Comparison of ENCODE assay signal across 9 cellular contexts in genomic region chr17:81018044-81018802, GRCh38. TPM values are rescaled to one million over a fixed set of nuclear protein-coding genes. Genes with fewer than 3 reads are reported as not detected.
DNase-seq lines count a peak whose midpoint lies in the region; ATAC-seq, FAIRE-seq and TF ChIP-seq lines count a peak whose summit lies in the region.
"Had no signal": no experiment of that assay in that cellular context is flagged by ENCODE, and none has a peak within 500 bp of the region (broad histone marks: within the 10 kb centered on the region; RNA-seq: fewer than 3 reads in every experiment).

No MANE protein-coding gene starts in this region.

- no peak for FAIRE-seq in kidney (lab: Jason Lieb, UNC)
- FAIRE-seq: A549 had no signal

- peak overlapping the region; percentile 71 to 88 for H3K27ac ChIP-seq in kidney (ENCODE audit: low read depth in 2 of 2, low read length in 2 of 2)
- H3K27ac ChIP-seq: A549 had no signal

- peak overlapping the region; percentile 54 to 65 for H3K9ac ChIP-seq in kidney (ENCODE audit: low read length in 2 of 2)

- intact Hi-C loops in kidney (cut with DNase I): no loop called here

- no peaks in the 10 kb centered on the region for H3K27me3 Mint-ChIP-seq in stimulated activated memory B cell treated with anti-CD40 and anti-IgM and Interleukin-4, amounts not matched to agents 10 μg/mL and 1 μg/mL and 100 μg/mL, for 72 hours

- peak overlapping the region; percentile 54 to 66 for H3K4me3 ChIP-seq in kidney (ENCODE audit: low read length in 2 of 2)
- H3K4me3 ChIP-seq: A549 had no signal

- H3K4me1 Mint-ChIP-seq in stimulated activated memory B cell treated with anti-CD40 and anti-IgM and Interleukin-4, amounts not matched to agents 10 μg/mL and 1 μg/mL and 100 μg/mL, for 72 hours: peaks cover 20% of the 10 kb centered on the region

- DNase-seq in DMS79 treated with DMSO at 0.1 percent for 48 hours (lab: John Stamatoyannopoulos, UW) (peak; percentile 52), DMS79 (lab: John Stamatoyannopoulos, UW) (no peak), NCI-H82 (lab: John Stamatoyannopoulos, UW) (peak; percentile 97), astrocyte of the hippocampus (ENCODE audit: low read depth, low spot score) (peak; percentile 53), kidney (peak; percentile 71), nucleus accumbens (lab: John Stamatoyannopoulos, UW) (no peak)

- H3K36me3 ChIP-seq in kidney (ENCODE audit: control insufficient read depth in 1 of 2, insufficient read depth in 2 of 2, low read length in 2 of 2): no peaks in the 10 kb centered on the region

- H3K4me1 ChIP-seq in kidney (ENCODE audit: control insufficient read depth in 1 of 2, insufficient read depth in 1 of 2, low read depth in 1 of 2, low read length in 2 of 2): peaks cover 0 to 8% of the 10 kb centered on the region in 2 donors
- H3K4me1 ChIP-seq: A549 had no signal

- no peak for TF ChIP-seq CTCF in kidney (IDR thresholded peaks at IDR 0.05; ENCODE audit: borderline replicate concordance, extremely low read depth, insufficient read depth)

- H3K4me3 Mint-ChIP-seq in stimulated activated memory B cell treated with anti-CD40 and anti-IgM and Interleukin-4, amounts not matched to agents 10 μg/mL and 1 μg/mL and 100 μg/mL, for 72 hours: peak overlapping the region; percentile 76

- H3K36me3 Mint-ChIP-seq in stimulated activated memory B cell treated with anti-CD40 and anti-IgM and Interleukin-4, amounts not matched to agents 10 μg/mL and 1 μg/mL and 100 μg/mL, for 72 hours: no peaks in the 10 kb centered on the region

- H3K9me3 Mint-ChIP-seq in stimulated activated memory B cell treated with anti-CD40 and anti-IgM and Interleukin-4, amounts not matched to agents 10 μg/mL and 1 μg/mL and 100 μg/mL, for 72 hours: peaks cover 7% of the 10 kb centered on the region

- peak overlapping the region; percentile 81 for H3K27ac Mint-ChIP-seq in stimulated activated memory B cell treated with anti-CD40 and anti-IgM and Interleukin-4, amounts not matched to agents 10 μg/mL and 1 μg/mL and 100 μg/mL, for 72 hours

- peak; percentile 87 for ATAC-seq in stimulated activated memory B cell treated with anti-CD40 and anti-IgM and Interleukin-4, amounts not matched to agents 10 μg/mL and 1 μg/mL and 100 μg/mL, for 72 hours
- ATAC-seq in GM18520 (IDR thresholded peaks at IDR 0.05; ENCODE audit: unreplicated experiment): no peak

- no peaks in the 10 kb centered on the region for H3K9me3 ChIP-seq in kidney (ENCODE audit: control insufficient read depth in 1 of 2, low read length in 2 of 2)

RNA-seq across cellular contexts. Expression of gene BAIAP2, which starts 16.7 kb away (rescaled TPM):
- 45.8 TPM for total RNA-seq in kidney
- polyA plus RNA-seq in kidney (ENCODE audit: insufficient read depth, low read depth, low replicate concordance): 44.5 TPM

RNA-seq across cellular contexts. Expression of gene CHMP6, which starts 26.6 kb away (rescaled TPM):
- 28.0 TPM for total RNA-seq in kidney
- 34.1 TPM for polyA plus RNA-seq in kidney (ENCODE audit: insufficient read depth, low read depth, low replicate concordance)

Comparison
In these comparisons a context has a peak if more than half of its experiments do, and no peak if none do; other contexts are left out.
1. DNase-seq: peak in DMS79 treated with DMSO at 0.1 percent for 48 hours (single experiment), NCI-H82 (single experiment), astrocyte of the hippocampus (single experiment) and kidney (single experiment); none in DMS79 (single experiment) and nucleus accumbens (0 of 56).